In the genomic region with DNA sequence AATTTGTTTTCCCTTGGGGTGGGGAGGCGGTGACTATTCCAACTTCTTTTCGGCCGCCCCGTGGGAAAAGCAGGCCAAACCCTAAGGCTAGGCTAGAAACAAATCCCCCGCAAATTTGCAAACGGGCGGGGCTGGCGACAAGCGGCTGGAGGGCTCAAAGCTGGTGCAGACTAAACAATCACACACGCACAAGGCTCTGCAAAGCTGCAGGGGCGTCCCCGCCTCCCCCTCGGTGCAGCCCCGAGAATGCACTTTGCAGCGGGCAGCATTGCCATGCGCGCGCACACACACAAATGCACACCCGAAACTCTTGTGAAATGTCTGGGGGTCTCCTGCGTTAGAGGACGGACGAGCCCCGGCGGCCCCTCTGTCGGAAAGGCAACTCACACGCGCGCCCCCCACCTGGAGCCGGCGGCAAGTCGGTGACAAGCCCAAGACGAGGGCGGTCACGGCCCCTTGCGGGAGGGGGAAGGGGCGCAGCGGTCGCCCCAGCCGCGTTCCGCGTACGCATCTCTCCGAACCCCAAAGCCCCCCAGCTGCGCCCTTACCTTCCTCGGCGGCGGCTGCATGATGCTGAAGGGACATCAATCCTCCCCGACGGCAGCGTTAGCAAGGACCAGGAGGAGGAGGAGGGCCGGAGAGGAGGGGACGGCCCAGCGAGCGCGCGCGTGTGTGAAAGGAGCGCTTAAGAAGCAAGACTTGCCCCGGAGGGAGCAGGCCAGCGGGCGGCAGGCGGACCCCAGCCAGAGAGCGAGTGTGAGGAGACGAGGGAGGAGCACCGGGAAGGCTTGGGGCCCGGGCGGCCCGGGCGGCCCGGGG, we compare ENCODE assay signal across 8 cellular contexts. TPM values are rescaled to one million over a fixed set of nuclear protein-coding genes. Genes with fewer than 3 reads are reported as not detected.
DNase-seq lines count a peak whose midpoint lies in the region; ATAC-seq and TF ChIP-seq lines count a peak whose summit lies in the region.

No MANE protein-coding gene starts in this region.

- H3K18ac ChIP-seq in neuronal stem cell (ENCODE audit: low read length): peak overlapping the region; percentile 99

- H4K91ac ChIP-seq in neuronal stem cell (ENCODE audit: low read depth, low read length, poor library complexity): no peak overlapping the region

- H2BK120ac ChIP-seq in neuronal stem cell (ENCODE audit: low read depth, low read length): no peak overlapping the region

- H3K79me1 ChIP-seq in neuronal stem cell (ENCODE audit: low read depth, low read length): peaks cover 2% of the 10 kb centered on the region

- H3K36me3 ChIP-seq in neuronal stem cell (replicated peaks in 1 of 2; ENCODE audit: control insufficient read depth in 2 of 2, insufficient read depth in 2 of 2, low read length in 2 of 2) (peaks cover 2 to 28% of the 10 kb centered on the region in 2 donors), thoracic aorta (peaks cover 4% of the 10 kb centered on the region)

- peak; percentile 17 for ATAC-seq in GM18861 (IDR thresholded peaks at IDR 0.05; ENCODE audit: unreplicated experiment)
- ATAC-seq in HG03280 (IDR thresholded peaks at IDR 0.05; ENCODE audit: unreplicated experiment): peak; percentile 35
- ATAC-seq in foreskin keratinocyte: peak; percentile 41
- peak; percentile 14 for ATAC-seq in thoracic aorta (ENCODE audit: insufficient number of reproducible peaks, low FRiP score, low read depth)

- H3K14ac ChIP-seq in neuronal stem cell (ENCODE audit: low read length): peak overlapping the region; percentile 97

- peak overlapping the region; percentile 37 for H3K4ac ChIP-seq in neuronal stem cell (ENCODE audit: low read length)

- peak; percentile 67 for DNase-seq in AG10803 (ENCODE audit: low read depth)
- DNase-seq in OCI-M1 (lab: John Stamatoyannopoulos, UW): peak; percentile 95
- peak; percentile 36 for DNase-seq in activated gamma-delta T cell treated with anti-CD3 and anti-CD28 coated beads, Interleukin-2, amount 50 U/mL, for 16 hours (ENCODE audit: low read depth)
- peak; percentile 28 to 48 for DNase-seq in foreskin keratinocyte
- DNase-seq in neuronal stem cell (ENCODE audit: low spot score): peak; percentile 78
- DNase-seq in thoracic aorta (ENCODE audit: low spot score): no peak

- H3K27ac ChIP-seq in foreskin keratinocyte (peak overlapping the region; percentile 94), neuronal stem cell (replicated peaks; ENCODE audit: low read length) (peak overlapping the region; percentile 97), thoracic aorta (peak overlapping the region; percentile 91 to 94)

- peak overlapping the region; percentile 85 for H3K4me2 ChIP-seq in neuronal stem cell (ENCODE audit: insufficient read depth, low read length, poor library complexity, severe bottlenecking)

- H3K4me1 ChIP-seq in foreskin keratinocyte (peaks cover 14% of the 10 kb centered on the region), neuronal stem cell (ENCODE audit: control insufficient read depth in 2 of 2, insufficient read depth in 1 of 2, low read depth in 1 of 2, low read length in 2 of 2) (peaks cover 8 to 18% of the 10 kb centered on the region in 2 donors), thoracic aorta (ENCODE audit: control insufficient read depth in 1 of 2, low read depth in 2 of 2) (peaks cover 29 to 66% of the 10 kb centered on the region in 2 donors)

- H2BK5ac ChIP-seq in neuronal stem cell (ENCODE audit: low read length): peak overlapping the region; percentile 98

- peak overlapping the region; percentile 66 for H2BK12ac ChIP-seq in neuronal stem cell (ENCODE audit: low read length)

- TF ChIP-seq CTCF in AG10803 (conservative IDR thresholded peaks at IDR 0.05; ENCODE audit: low read length) (no peak), foreskin keratinocyte (conservative IDR thresholded peaks at IDR 0.05) (no peak), thoracic aorta (IDR thresholded peaks at IDR 0.05) (no peak)

- H3K9me3 ChIP-seq in neuronal stem cell (replicated peaks in 1 of 2; ENCODE audit: control insufficient read depth in 2 of 2, insufficient read depth in 1 of 2, low read depth in 1 of 2, low read length in 2 of 2) (peaks cover 0 to 3% of the 10 kb centered on the region in 2 donors), thoracic aorta (no peaks in the 10 kb centered on the region)

- peak overlapping the region; percentile 99 for H3K9ac ChIP-seq in neuronal stem cell (ENCODE audit: low read depth, low read length, poor library complexity)

- no peaks in the 10 kb centered on the region for H3K27me3 ChIP-seq in foreskin keratinocyte
- H3K27me3 ChIP-seq in neuronal stem cell (ENCODE audit: control insufficient read depth in 3 of 3, insufficient read depth in 3 of 3, low read depth in 1 of 3, low read length in 3 of 3): no peaks in the 10 kb centered on the region
- H3K27me3 ChIP-seq in thoracic aorta (replicated peaks; ENCODE audit: insufficient read depth): no peaks in the 10 kb centered on the region

- H2AFZ ChIP-seq in neuronal stem cell (ENCODE audit: low read length): peak overlapping the region; percentile 86

- H3K23ac ChIP-seq in neuronal stem cell (ENCODE audit: low read depth, low read length, poor library complexity): peak overlapping the region; percentile 92

- no CpG with 5 or more reads among the region's 71 CpGs for WGBS in neuronal stem cell (ENCODE audit: extremely low coverage in 2 of 2, insufficient read length in 2 of 2, insufficient replicate concordance in 1 of 2), 2 donors

- H2AK5ac ChIP-seq in neuronal stem cell (ENCODE audit: low read depth, low read length): peak overlapping the region; percentile 58

- no peak overlapping the region for H4K8ac ChIP-seq in neuronal stem cell (ENCODE audit: low read depth, low read length)

- H2BK15ac ChIP-seq in neuronal stem cell (ENCODE audit: low read length): peak overlapping the region; percentile 88

- peak overlapping the region; percentile 87 for H3K4me3 ChIP-seq in AG10803 (ENCODE audit: low read length)
- peak overlapping the region; percentile 62 to 92 for H3K4me3 ChIP-seq in neuronal stem cell (ENCODE audit: low read length in 2 of 2)
- peak overlapping the region; percentile 81 for H3K4me3 ChIP-seq in thoracic aorta

RNA-seq across cellular contexts. Expression of a gene that starts 0.6 kb away (rescaled TPM):
- total RNA-seq in foreskin keratinocyte (14.7 and 15.4 TPM in 2 replicates), thoracic aorta (10 to 100 TPM; 56.5 to 75.3 TPM)
- polyA plus RNA-seq in foreskin keratinocyte: 5.0 and 5.1 TPM in 2 replicates
- polyA plus RNA-seq in neuronal stem cell (2013, experiment 1 of 2): 21.2 TPM
- 22.1 TPM for polyA plus RNA-seq in neuronal stem cell (2013, experiment 2 of 2)
